In the genomic region with DNA sequence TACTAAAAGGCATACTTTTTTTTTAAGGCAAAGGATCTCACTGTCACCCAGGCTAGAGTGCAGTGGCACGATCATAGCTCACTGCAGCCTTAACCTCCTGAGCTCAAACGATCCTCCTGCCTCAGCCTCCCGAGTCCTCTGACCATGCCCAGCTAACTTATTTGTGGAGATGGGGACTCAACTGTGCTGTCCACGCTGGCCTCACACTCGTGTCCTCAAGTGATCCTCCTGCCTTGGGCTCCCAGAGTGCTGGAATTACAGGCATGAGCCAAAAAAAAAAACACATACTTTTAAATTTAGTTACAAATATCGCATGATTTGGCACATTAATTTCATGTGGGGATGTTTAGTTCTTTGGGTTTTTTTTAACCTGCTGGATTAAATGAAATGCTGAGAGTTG, we compare ENCODE assay signal across 18 cellular contexts.
DNase-seq lines count a peak whose midpoint lies in the region; ATAC-seq and TF ChIP-seq lines count a peak whose summit lies in the region.
"Had no signal": no experiment of that assay in that cellular context is flagged by ENCODE, and none has a peak within 500 bp of the region (broad histone marks: within the 10 kb centered on the region; RNA-seq: fewer than 3 reads in every experiment).

No MANE protein-coding gene starts in this region.

- peaks cover 42 to 52% of the 10 kb centered on the region in 2 donors for H3K4me1 Mint-ChIP-seq in natural killer cell treated with Interleukin-12 subunit alpha and Interleukin-12 subunit beta and Interleukin-15 and Interleukin-18, amount 100 ng/mL, for 72 hours (ENCODE audit: low read depth in 2 of 2)
- H3K4me1 Mint-ChIP-seq in natural killer cell, result peaks cover 37 to 58% of the 10 kb centered on the region in 2 donors
- H3K4me1 Mint-ChIP-seq in activated T-helper 17 cell treated with anti-CD3 and anti-CD28 coated beads, Interleukin-2, amount 50 U/mL, for 72 hours, result peaks cover 55% of the 10 kb centered on the region

- no peak for ATAC-seq in natural killer cell treated with Interleukin-12 subunit alpha and Interleukin-12 subunit beta and Interleukin-15 and Interleukin-18, amount 100 ng/mL, for 72 hours
- ATAC-seq in natural killer cell (no peak), GM21737 (IDR thresholded peaks at IDR 0.05; ENCODE audit: unreplicated experiment) (no peak), GM21576 (IDR thresholded peaks at IDR 0.05; ENCODE audit: unreplicated experiment) (no peak)
- no peak for ATAC-seq in activated T-helper 17 cell treated with anti-CD3 and anti-CD28 coated beads, Interleukin-2, amount 50 U/mL, for 72 hours (replicated peaks)
- ATAC-seq: left ventricle myocardium superior had no signal

- no peak for DNase-seq in natural killer cell treated with Interleukin-12 subunit alpha and Interleukin-12 subunit beta and Interleukin-15 and Interleukin-18, amount 100 ng/mL, for 72 hours (ENCODE audit: low spot score)
- DNase-seq in natural killer cell, result no peak
- DNase-seq in fibroblast of gingiva (ENCODE audit: low read depth), result peak; percentile 41
- DNase-seq in NCI-H524 (lab: John Stamatoyannopoulos, UW), result no peak
- DNase-seq: anterior cingulate cortex; COR-L47; effector CD8-positive, alpha-beta T cell; left ventricle myocardium superior; NCI-H1048; NCI-H2029; NK-92 treated with Interleukin-12 subunit alpha and Interleukin-12 subunit beta, amount 100 ng/mL, for 24 hours; SK-N-SH; stimulated activated CD4-positive, alpha-beta T cell treated with anti-CD3 and anti-CD28 coated beads, Interleukin-12 subunit alpha, Interleukin-12 subunit beta, amount 100 ng/mL, for 4 hours; stimulated activated CD8-positive, alpha-beta memory T cell treated with anti-CD3 and anti-CD28 coated beads, Interleukin-4, amount 100 ng/mL, for 48 hours; substantia nigra had no signal

- H3K27me3 Mint-ChIP-seq in natural killer cell treated with Interleukin-12 subunit alpha and Interleukin-12 subunit beta and Interleukin-15 and Interleukin-18, amount 100 ng/mL, for 72 hours, result no peaks in the 10 kb centered on the region
- H3K27me3 Mint-ChIP-seq in natural killer cell (ENCODE audit: low read depth in 2 of 2), result no peaks in the 10 kb centered on the region
- H3K27me3 Mint-ChIP-seq in activated T-helper 17 cell treated with anti-CD3 and anti-CD28 coated beads, Interleukin-2, amount 50 U/mL, for 72 hours, result no peaks in the 10 kb centered on the region

- no peak for TF ChIP-seq CTCF in natural killer cell (IDR thresholded peaks at IDR 0.05)

- intact Hi-C loops in natural killer cell (cut with micrococcal nuclease), result loop anchor here (5.0 kb wide), 1 partner anchor 47 kb away; no protein-coding TSS in a partner anchor

- H3K36me3 Mint-ChIP-seq in natural killer cell treated with Interleukin-12 subunit alpha and Interleukin-12 subunit beta and Interleukin-15 and Interleukin-18, amount 100 ng/mL, for 72 hours, result peaks cover 15% of the 10 kb centered on the region
- no peaks in the 10 kb centered on the region for H3K36me3 Mint-ChIP-seq in natural killer cell
- H3K36me3 Mint-ChIP-seq in activated T-helper 17 cell treated with anti-CD3 and anti-CD28 coated beads, Interleukin-2, amount 50 U/mL, for 72 hours (ENCODE audit: low read depth), result peaks cover 18% of the 10 kb centered on the region

- peaks cover 3% of the 10 kb centered on the region for H3K9me3 Mint-ChIP-seq in natural killer cell treated with Interleukin-12 subunit alpha and Interleukin-12 subunit beta and Interleukin-15 and Interleukin-18, amount 100 ng/mL, for 72 hours
- H3K9me3 Mint-ChIP-seq in natural killer cell, result no peaks in the 10 kb centered on the region
- H3K9me3 Mint-ChIP-seq in activated T-helper 17 cell treated with anti-CD3 and anti-CD28 coated beads, Interleukin-2, amount 50 U/mL, for 72 hours, result peaks cover 9% of the 10 kb centered on the region

- H3K4me3 Mint-ChIP-seq in natural killer cell treated with Interleukin-12 subunit alpha and Interleukin-12 subunit beta and Interleukin-15 and Interleukin-18, amount 100 ng/mL, for 72 hours, result peak overlapping the region; percentile 65
- H3K4me3 Mint-ChIP-seq in natural killer cell, result no peak overlapping the region
- peak overlapping the region; percentile 73 for H3K4me3 Mint-ChIP-seq in activated T-helper 17 cell treated with anti-CD3 and anti-CD28 coated beads, Interleukin-2, amount 50 U/mL, for 72 hours

- H3K27ac Mint-ChIP-seq in natural killer cell treated with Interleukin-12 subunit alpha and Interleukin-12 subunit beta and Interleukin-15 and Interleukin-18, amount 100 ng/mL, for 72 hours, result no peak overlapping the region
- no peak overlapping the region for H3K27ac Mint-ChIP-seq in natural killer cell
- H3K27ac Mint-ChIP-seq in activated T-helper 17 cell treated with anti-CD3 and anti-CD28 coated beads, Interleukin-2, amount 50 U/mL, for 72 hours, result no peak overlapping the region
